In genomic region chr15:88400069-88400468, GRCh38 we compare ENCODE assay signal across 25 cellular contexts.
"Had no signal": no experiment of that assay in that cellular context is flagged by ENCODE, and none has a peak within 500 bp of the region (broad histone marks: within the 10 kb centered on the region; RNA-seq: fewer than 3 reads in every experiment).

No MANE protein-coding gene starts in this region.

- H3K27ac Mint-ChIP-seq: activated CD4-positive, alpha-beta memory T cell treated with anti-CD3 and anti-CD28 coated beads, Interleukin-2, amount 10 ng/mL, durations not matched to agents 7 days and 5 days; activated CD4-positive, alpha-beta T cell treated with anti-CD3 and anti-CD28 coated beads, Interleukin-2, amount 10 ng/mL, durations not matched to agents 7 days and 5 days; activated naive CD4-positive, alpha-beta T cell treated with anti-CD3 and anti-CD28 coated beads, Interleukin-2, amount 50 U/mL, for 72 hours; activated T-cell treated with anti-CD3 and anti-CD28 coated beads, Interleukin-2, amount 50 U/mL, for 72 hours; natural killer cell; neural progenitor cell; stimulated activated memory B cell treated with anti-CD40 and anti-IgM and Interleukin-4, amounts not matched to agents 10 μg/mL and 1 μg/mL and 100 μg/mL, for 72 hours; WTC11 had no signal

- H3K9me3 Mint-ChIP-seq: activated CD4-positive, alpha-beta memory T cell treated with anti-CD3 and anti-CD28 coated beads, Interleukin-2, amount 10 ng/mL, durations not matched to agents 7 days and 5 days; activated CD4-positive, alpha-beta T cell treated with anti-CD3 and anti-CD28 coated beads, Interleukin-2, amount 10 ng/mL, durations not matched to agents 7 days and 5 days; activated naive CD4-positive, alpha-beta T cell treated with anti-CD3 and anti-CD28 coated beads, Interleukin-2, amount 50 U/mL, for 72 hours; activated T-cell treated with anti-CD3 and anti-CD28 coated beads, Interleukin-2, amount 50 U/mL, for 72 hours; natural killer cell; stimulated activated memory B cell treated with anti-CD40 and anti-IgM and Interleukin-4, amounts not matched to agents 10 μg/mL and 1 μg/mL and 100 μg/mL, for 72 hours had no signal

- H3K4me2 ChIP-seq: neural progenitor cell, smooth muscle cell had no signal

- ATAC-seq: activated naive CD4-positive, alpha-beta T cell treated with anti-CD3 and anti-CD28 coated beads, Interleukin-2, amount 50 U/mL, for 72 hours; activated T-cell treated with anti-CD3 and anti-CD28 coated beads, Interleukin-2, amount 50 U/mL, for 72 hours; natural killer cell; stimulated activated memory B cell treated with anti-CD40 and anti-IgM and Interleukin-4, amounts not matched to agents 10 μg/mL and 1 μg/mL and 100 μg/mL, for 72 hours; upper lobe of right lung; WTC11 had no signal

- H3K27ac ChIP-seq: breast epithelium, neural progenitor cell, thyroid gland, upper lobe of right lung had no signal

- H3K4me3 Mint-ChIP-seq: activated CD4-positive, alpha-beta memory T cell treated with anti-CD3 and anti-CD28 coated beads, Interleukin-2, amount 10 ng/mL, durations not matched to agents 7 days and 5 days; activated CD4-positive, alpha-beta T cell treated with anti-CD3 and anti-CD28 coated beads, Interleukin-2, amount 10 ng/mL, durations not matched to agents 7 days and 5 days; activated T-cell treated with anti-CD3 and anti-CD28 coated beads, Interleukin-2, amount 50 U/mL, for 72 hours; natural killer cell; neural progenitor cell; stimulated activated memory B cell treated with anti-CD40 and anti-IgM and Interleukin-4, amounts not matched to agents 10 μg/mL and 1 μg/mL and 100 μg/mL, for 72 hours; WTC11 had no signal

- H3K4me1 Mint-ChIP-seq: activated CD4-positive, alpha-beta memory T cell treated with anti-CD3 and anti-CD28 coated beads, Interleukin-2, amount 10 ng/mL, durations not matched to agents 7 days and 5 days; natural killer cell had no signal

- H3K9me3 ChIP-seq: thyroid gland, upper lobe of right lung had no signal

- H3K27me3 ChIP-seq: neural progenitor cell, right atrium auricular region, thyroid gland had no signal

- H3K36me3 Mint-ChIP-seq: activated naive CD4-positive, alpha-beta T cell treated with anti-CD3 and anti-CD28 coated beads, Interleukin-2, amount 50 U/mL, for 72 hours; natural killer cell; neural progenitor cell; stimulated activated memory B cell treated with anti-CD40 and anti-IgM and Interleukin-4, amounts not matched to agents 10 μg/mL and 1 μg/mL and 100 μg/mL, for 72 hours; WTC11 had no signal

- H3K36me3 ChIP-seq: breast epithelium, left ventricle myocardium inferior, neural progenitor cell, right atrium auricular region, stomach, thyroid gland, upper lobe of right lung had no signal

- DNase-seq: activated CD4-positive, alpha-beta memory T cell treated with anti-CD3 and anti-CD28 coated beads, Interleukin-2, amount 10 ng/mL, durations not matched to agents 7 days and 5 days; activated CD4-positive, alpha-beta T cell treated with anti-CD3 and anti-CD28 coated beads for 1 hour; activated CD4-positive, alpha-beta T cell treated with anti-CD3 and anti-CD28 coated beads, Interleukin-2, amount 10 ng/mL, durations not matched to agents 7 days and 5 days; activated naive CD4-positive, alpha-beta T cell; activated T-cell treated with anti-CD3 and anti-CD28 coated beads for 4 hours; activated T-cell treated with anti-CD3 and anti-CD28 coated beads, Interleukin-2, amount 50 U/mL, for 72 hours; effector CD8-positive, alpha-beta T cell; left ventricle myocardium inferior; natural killer cell; occipital lobe; stimulated activated CD4-positive, alpha-beta T cell treated with anti-CD3 and anti-CD28 coated beads, Interleukin-1b, Interleukin-23, amount 100 ng/mL, for 48 hours; stimulated activated CD4-positive, alpha-beta T cell treated with anti-CD3 and anti-CD28 coated beads, Interleukin-4, amount 100 ng/mL, for 4 hours; stimulated activated CD8-positive, alpha-beta memory T cell treated with anti-CD3 and anti-CD28 coated beads, Interleukin-4, amount 100 ng/mL, for 48 hours; stomach; T-helper 9 cell; thyroid gland; upper lobe of right lung had no signal

- H3K4me1 ChIP-seq: breast epithelium, thyroid gland, upper lobe of right lung had no signal

- H3K9ac ChIP-seq: neural progenitor cell had no signal

- H3K4me3 ChIP-seq: breast epithelium, left ventricle myocardium inferior, lung, neural progenitor cell, right atrium auricular region, smooth muscle cell, stomach, thyroid gland, upper lobe of right lung had no signal

- H2AFZ ChIP-seq: neural progenitor cell had no signal
